8 cellular contexts compared by ENCODE assay signal in genomic region chr15:86611392-86612040, GRCh38.
A peak's percentile ranks its signal among the peaks of the same experiment; 100 is the strongest.
DNase-seq lines count a peak whose midpoint lies in the region; ATAC-seq and TF ChIP-seq lines count a peak whose summit lies in the region.

No MANE protein-coding gene starts in this region.

- H3K4me1 ChIP-seq in iPS-20b (ENCODE audit: insufficient read depth, low read length) (peaks cover 22% of the 10 kb centered on the region), HAP-1 (no peaks in the 10 kb centered on the region; the same call in none of the 2 replicates)

- no peak overlapping the region for H3K4me3 ChIP-seq in GM12865 (ENCODE audit: low read depth, low read length)
- peak overlapping the region; percentile 24; the same call in 1 of the 2 replicates for H3K4me3 ChIP-seq in iPS-20b (ENCODE audit: low read length)
- no peak overlapping the region for H3K4me3 ChIP-seq in HAP-1

- H3K36me3 Mint-ChIP-seq in WTC11 = peaks cover 12% of the 10 kb centered on the region

- H3K9me3 Mint-ChIP-seq in WTC11 = peaks cover 22% of the 10 kb centered on the region

- ATAC-seq in WTC11 = peak; percentile 74
- ATAC-seq in HG03378 (IDR thresholded peaks at IDR 0.05; ENCODE audit: unreplicated experiment) = no peak
- no peak for ATAC-seq in HG02678 (IDR thresholded peaks at IDR 0.05; ENCODE audit: unreplicated experiment)
- ATAC-seq in GM18873 (IDR thresholded peaks at IDR 0.05; ENCODE audit: low FRiP score, unreplicated experiment) = no peak

- peak overlapping the region; percentile 93 for H3K27ac Mint-ChIP-seq in WTC11

- H3K9me3 ChIP-seq in iPS-20b (ENCODE audit: insufficient read depth, low read depth, low read length) = no peaks in the 10 kb centered on the region
- no peaks in the 10 kb centered on the region for H3K9me3 ChIP-seq in HAP-1

- H3K27ac ChIP-seq in iPS-20b (ENCODE audit: low read length) = peak overlapping the region; percentile 75

- POLR2A ChIA-PET in WTC11 (lab: Charles Lee) = interaction anchor here (0.5 kb wide), 1 partner anchor 420 kb away, joined by 3 read pairs; no protein-coding TSS in a partner anchor

- H3K4me1 Mint-ChIP-seq in WTC11 = peaks cover 61% of the 10 kb centered on the region

- in situ Hi-C loops in HAP-1 (cut with MboI; ENCODE audit: low sequenced_read_pairs) = no loop called here

- CTCF ChIA-PET in WTC11 (lab: Charles Lee) = no interaction called here

- peak; percentile 9 for DNase-seq in AG08395 (ENCODE audit: low spot score)
- peak; percentile 22 for DNase-seq in GM12865 (ENCODE audit: low read depth)
- DNase-seq in WTC11 (ENCODE audit: low spot score) = no peak
- DNase-seq in HAP-1 (ENCODE audit: low spot score in 2 of 2) = no peak

- H3K27me3 Mint-ChIP-seq in WTC11 (ENCODE audit: low read depth) = no peaks in the 10 kb centered on the region; the same call in 1 of the 2 replicates

- TF ChIP-seq CTCF in GM12865 (IDR thresholded peaks at IDR 0.05; ENCODE audit: insufficient read depth, low read depth, low read length, missing control alignments) (no peak), WTC11 (IDR thresholded peaks at IDR 0.05) (no peak)

- H3K9ac ChIP-seq in iPS-20b (ENCODE audit: low read depth, low read length) = no peak overlapping the region

- H3K36me3 ChIP-seq in iPS-20b (ENCODE audit: insufficient read depth, low read depth, low read length) (no peaks in the 10 kb centered on the region), HAP-1 (replicated peaks) (no peaks in the 10 kb centered on the region)

- H3K27me3 ChIP-seq in iPS-20b (ENCODE audit: insufficient read depth, low read length) (no peaks in the 10 kb centered on the region), HAP-1 (ENCODE audit: low read depth) (no peaks in the 10 kb centered on the region)

- no peak overlapping the region for H3K4me3 Mint-ChIP-seq in WTC11

TF ChIP-seq in WTC11, 78 proteins besides CTCF, POLR2A, EP300 and RAD21:
- TF ChIP-seq EMX1 (CRISPR knock-in tag; IDR thresholded peaks at IDR 0.05) (no peak), SP1 (CRISPR knock-in tag; conservative IDR thresholded peaks at IDR 0.05) (no peak), TCF7 (CRISPR knock-in tag; IDR thresholded peaks at IDR 0.05; ENCODE audit: low read depth) (no peak)
TF ChIP-seq in WTC11: peak in this region for 0.

Comparison
In these comparisons a context has a peak if more than half of its experiments do, and no peak if none do; other contexts are left out.
1. DNase-seq: peak in AG08395 (single experiment) and GM12865 (single experiment); none in WTC11 (single experiment) and HAP-1 (0 of 2).